1 cellular context compared by ENCODE assay signal in the genomic region with DNA sequence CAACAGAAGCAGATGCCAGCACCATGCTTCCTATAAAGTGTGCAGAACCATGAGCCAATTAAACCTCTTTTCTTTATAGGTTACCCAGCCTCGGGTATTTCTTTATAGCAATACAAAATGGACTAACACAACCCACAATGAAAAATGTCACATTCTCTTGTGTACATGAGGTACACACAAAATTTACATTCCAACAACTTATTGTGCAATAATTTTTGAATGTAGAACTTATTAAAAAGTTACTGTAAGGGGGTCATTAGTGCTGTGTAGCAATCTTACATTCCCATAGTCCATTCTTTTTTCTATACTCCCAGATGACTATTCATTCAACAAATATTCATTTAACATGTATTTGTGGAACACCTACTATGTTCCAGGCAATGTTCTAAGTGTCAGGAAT.
A peak's percentile ranks its signal among the peaks of the same experiment; 100 is the strongest.
TF ChIP-seq lines count a peak whose summit lies in the region.

No MANE protein-coding gene starts in this region.

TF ChIP-seq in K562, 482 proteins besides CTCF, POLR2A, EP300 and RAD21:
- TF ChIP-seq MITF (IDR thresholded peaks at IDR 0.05) (no peak), MEF2A (IDR thresholded peaks at IDR 0.05; ENCODE audit: control insufficient read depth, low read depth, low read length) (no peak), HOMEZ (CRISPR knock-in tag; IDR thresholded peaks at IDR 0.05) (no peak), STAT5A (IDR thresholded peaks at IDR 0.05; ENCODE audit: borderline replicate concordance, low read length) (no peak), CEBPG (CRISPR knock-in tag; IDR thresholded peaks at IDR 0.05) (no peak), CEBPG (tag; conservative IDR thresholded peaks at IDR 0.05 in 1 of 2, IDR thresholded peaks at IDR 0.05 in 1 of 2) (peak; percentile 76 to 94), ELK1 (CRISPR knock-in tag; IDR thresholded peaks at IDR 0.05) (no peak), TGIF2 (CRISPR knock-in tag; IDR thresholded peaks at IDR 0.05) (no peak), KAT2B (IDR thresholded peaks at IDR 0.05; ENCODE audit: low read depth, low read length) (no peak), CEBPB (tag; IDR thresholded peaks at IDR 0.05) (peak; percentile 89)
